In the genomic region with DNA sequence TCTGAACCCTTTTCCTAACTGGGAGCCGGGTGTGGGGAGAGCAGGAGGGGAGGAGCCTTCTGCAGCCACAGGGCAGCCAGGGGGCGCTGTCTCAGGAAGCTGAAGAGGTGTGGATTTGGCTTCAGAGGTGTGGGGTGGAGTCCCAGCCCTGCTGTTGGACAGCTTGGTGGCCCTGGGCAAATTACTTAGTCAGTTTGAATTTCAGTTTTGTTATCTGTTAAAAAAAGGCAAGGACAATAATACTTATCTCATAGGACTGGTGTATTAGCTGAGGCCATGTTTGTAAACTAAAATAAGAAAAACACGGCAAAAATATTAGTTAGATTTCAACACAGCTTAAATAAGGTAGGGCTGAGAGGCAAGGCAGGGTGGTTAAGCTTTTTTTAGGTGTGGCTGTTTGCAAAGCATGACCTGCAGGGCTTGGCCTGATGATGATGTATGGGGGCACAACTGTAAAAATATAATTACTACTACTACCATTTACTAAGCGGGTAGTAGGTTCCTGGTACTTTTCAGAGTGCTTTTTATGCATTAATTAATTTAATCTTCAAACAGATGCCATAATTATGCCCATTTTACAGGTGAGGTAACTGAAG, we compare ENCODE assay signal across 8 cellular contexts.
A peak's percentile ranks its signal among the peaks of the same experiment; 100 is the strongest.
DNase-seq lines count a peak whose midpoint lies in the region; ATAC-seq and TF ChIP-seq lines count a peak whose summit lies in the region.

No MANE protein-coding gene starts in this region.

- CTCF ChIA-PET in HEK293T (lab: Yijun Ruan, JAX): interaction anchor here (0.6 to 2.2 kb wide), 15 partner anchors 9 to 1038 kb away, joined by 3 to 17 read pairs (median 5); partner anchors contain the start of gene PLXNA2

- POLR2A ChIA-PET in HEK293T (lab: Yijun Ruan, JAX): interaction anchor here (1.0 kb wide), 1 partner anchor 112 kb away, joined by 3 read pairs; the partner anchor contains the start of gene PLXNA2

- H3K4me1 ChIP-seq in body of pancreas (peaks cover 45% of the 10 kb centered on the region), iPS-15b (ENCODE audit: control insufficient read depth, insufficient read depth, low read length) (peaks cover 27% of the 10 kb centered on the region)

- intact Hi-C loops in body of pancreas (cut with DNase I): loop anchor here (10.0 kb wide), 1 partner anchor 112 kb away; the partner anchor contains the start of gene PLXNA2

- no peaks in the 10 kb centered on the region for H3K9me3 ChIP-seq in body of pancreas
- H3K9me3 ChIP-seq in iPS-15b (ENCODE audit: control insufficient read depth, insufficient read depth, low read length): no peaks in the 10 kb centered on the region

- WGBS in body of pancreas, 2 donors: 28 to 32% methylated on average over 4 of the region's 4 CpGs

- H3K27ac ChIP-seq in body of pancreas: peak overlapping the region in 2 of 4 donors; percentile 5 to 25

- no peak overlapping the region for H3K9ac ChIP-seq in iPS-15b (ENCODE audit: low read depth, low read length)

- H3K4me3 ChIP-seq in GM12875 (ENCODE audit: low read depth, low read length) (no peak overlapping the region), body of pancreas (no peak overlapping the region), iPS-15b (ENCODE audit: low read depth, low read length) (peak overlapping the region; percentile 41)

- TF ChIP-seq CTCF in GM12875 (IDR thresholded peaks at IDR 0.05; ENCODE audit: borderline replicate concordance, insufficient read depth, low read depth, low read length) (peak; percentile 87), body of pancreas (IDR thresholded peaks at IDR 0.05) (peak; percentile 72 to 87 (median 83))

- no peak for TF ChIP-seq POLR2A in body of pancreas (IDR thresholded peaks at IDR 0.05)

- H3K36me3 ChIP-seq in body of pancreas (replicated peaks in 1 of 2; ENCODE audit: insufficient read depth in 1 of 2, low read depth in 2 of 2) (no peaks in the 10 kb centered on the region), iPS-15b (ENCODE audit: control insufficient read depth, insufficient read depth, low read length) (no peaks in the 10 kb centered on the region)

- ATAC-seq in body of pancreas: peak; percentile 95

- H3K27me3 ChIP-seq in body of pancreas (no peaks in the 10 kb centered on the region), iPS-15b (ENCODE audit: control insufficient read depth, insufficient read depth, low read length) (peaks cover 20% of the 10 kb centered on the region)

- DNase-seq in HEK293T (ENCODE audit: extremely low spot score) (peak; percentile 92), MV-4-11 (lab: John Stamatoyannopoulos, UW) (peak; percentile 28), SW480 (ENCODE audit: low spot score) (peak; percentile 75), body of pancreas (peak; percentile 84 to 91 (median 86)), putamen (ENCODE audit: low spot score) (no peak)
- peak; percentile 25 to 55 (median 48) for DNase-seq in stimulated activated CD4-positive, alpha-beta T cell treated with anti-CD3 and anti-CD28 coated beads, Interleukin-12 subunit alpha, Interleukin-12 subunit beta, amount 100 ng/mL, for 48 hours (ENCODE audit: low read depth in 2 of 3, low spot score in 1 of 3)

TF ChIP-seq in HEK293T, 16 proteins besides CTCF, POLR2A, EP300 and RAD21:
- TF ChIP-seq CTBP1 (IDR thresholded peaks at IDR 0.05; ENCODE audit: borderline replicate concordance): no peak
- TF ChIP-seq, protein P1, sequence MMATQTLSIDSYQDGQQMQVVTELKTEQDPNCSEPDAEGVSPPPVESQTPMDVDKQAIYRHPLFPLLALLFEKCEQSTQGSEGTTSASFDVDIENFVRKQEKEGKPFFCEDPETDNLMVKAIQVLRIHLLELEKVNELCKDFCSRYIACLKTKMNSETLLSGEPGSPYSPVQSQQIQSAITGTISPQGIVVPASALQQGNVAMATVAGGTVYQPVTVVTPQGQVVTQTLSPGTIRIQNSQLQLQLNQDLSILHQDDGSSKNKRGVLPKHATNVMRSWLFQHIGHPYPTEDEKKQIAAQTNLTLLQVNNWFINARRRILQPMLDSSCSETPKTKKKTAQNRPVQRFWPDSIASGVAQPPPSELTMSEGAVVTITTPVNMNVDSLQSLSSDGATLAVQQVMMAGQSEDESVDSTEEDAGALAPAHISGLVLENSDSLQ (IDR thresholded peaks at IDR 0.05): no peak
- TF ChIP-seq SP1 (IDR thresholded peaks at IDR 0.05): no peak
- no peak for TF ChIP-seq SUZ12 (IDR thresholded peaks at IDR 0.05)
- TF ChIP-seq ZNF384 (IDR thresholded peaks at IDR 0.05): no peak
- no peak for TF ChIP-seq ARNT (IDR thresholded peaks at IDR 0.05)
- TF ChIP-seq FOXM1 (IDR thresholded peaks at IDR 0.05; ENCODE audit: borderline replicate concordance): no peak
- TF ChIP-seq ELF4 (IDR thresholded peaks at IDR 0.05): no peak
- no peak for TF ChIP-seq BHLHE40 (IDR thresholded peaks at IDR 0.05; ENCODE audit: borderline replicate concordance)
- TF ChIP-seq FOXA1 (IDR thresholded peaks at IDR 0.05): no peak
